25 cellular contexts compared by ENCODE assay signal in genomic region chr10:116761883-116762282, GRCh38. TPM values are rescaled to one million over a fixed set of nuclear protein-coding genes. Genes with fewer than 3 reads are reported as not detected.
DNase-seq lines count a peak whose midpoint lies in the region; ATAC-seq, FAIRE-seq and TF ChIP-seq lines count a peak whose summit lies in the region.
"Had no signal": no experiment of that assay in that cellular context is flagged by ENCODE, and none has a peak within 500 bp of the region (broad histone marks: within the 10 kb centered on the region; RNA-seq: fewer than 3 reads in every experiment).

No MANE protein-coding gene starts in this region.

- H3K4me3 Mint-ChIP-seq in T-helper 17 cell, result no peak overlapping the region
- H3K4me3 Mint-ChIP-seq: CD4-positive, CD25-positive, alpha-beta regulatory T cell had no signal

- H3K36me3 Mint-ChIP-seq in T-helper 17 cell (ENCODE audit: low read depth), result peaks cover 2% of the 10 kb centered on the region
- H3K36me3 Mint-ChIP-seq: CD4-positive, CD25-positive, alpha-beta regulatory T cell had no signal

- H3K4me1 ChIP-seq in kidney (ENCODE audit: control insufficient read depth in 1 of 2, insufficient read depth in 1 of 2, low read depth in 1 of 2, low read length in 2 of 2) (peaks cover 4 to 10% of the 10 kb centered on the region in 2 donors), heart left ventricle (peaks cover 0 to 5% (median 1%) of the 10 kb centered on the region in 12 donors)
- H3K4me1 ChIP-seq: HAP-1 had no signal

- intact Hi-C loops in kidney (cut with DNase I) (no loop called here), heart left ventricle (cut with DNase I) (no loop called here)

- H3K27me3 ChIP-seq in heart left ventricle, result peaks cover 0 to 6% (median 0%) of the 10 kb centered on the region in 9 donors
- H3K27me3 ChIP-seq: MG63 had no signal

- ATAC-seq in heart left ventricle, result no peak
- ATAC-seq in T-helper 17 cell, result no peak
- ATAC-seq: A549, HepG2, K562 had no signal

- H3K27ac Mint-ChIP-seq in T-helper 17 cell, result no peak overlapping the region
- H3K27ac Mint-ChIP-seq: CD4-positive, CD25-positive, alpha-beta regulatory T cell had no signal

- no peaks in the 10 kb centered on the region for H3K36me3 ChIP-seq in kidney (ENCODE audit: control insufficient read depth in 1 of 2, insufficient read depth in 2 of 2, low read length in 2 of 2)
- no peaks in the 10 kb centered on the region for H3K36me3 ChIP-seq in heart left ventricle
- H3K36me3 ChIP-seq: HAP-1, MG63 had no signal

- FAIRE-seq in kidney (lab: Jason Lieb, UNC), result no peak
- FAIRE-seq: A549, HepG2, K562 had no signal

- peaks cover 0 to 4% of the 10 kb centered on the region in 2 donors for H3K9me3 ChIP-seq in kidney (ENCODE audit: control insufficient read depth in 1 of 2, low read length in 2 of 2)
- peaks cover 0 to 9% (median 0%) of the 10 kb centered on the region in 12 donors for H3K9me3 ChIP-seq in heart left ventricle
- no peaks in the 10 kb centered on the region for H3K9me3 ChIP-seq in T-helper 17 cell (ENCODE audit: control insufficient read depth, low read length, poor library complexity, severe bottlenecking)
- H3K9me3 ChIP-seq: HAP-1 had no signal

- H3K4me3 ChIP-seq in kidney (ENCODE audit: low read length in 2 of 2) (no peak overlapping the region), heart left ventricle (no peak overlapping the region)
- H3K4me3 ChIP-seq: A549, GM23248, HAP-1, K562, MG63 had no signal

- H3K27me3 Mint-ChIP-seq in T-helper 17 cell, result peaks cover 51% of the 10 kb centered on the region

- TF ChIP-seq POLR2A in heart left ventricle (IDR thresholded peaks at IDR 0.05), result no peak

- no peaks in the 10 kb centered on the region for H3K4me1 Mint-ChIP-seq in T-helper 17 cell
- H3K4me1 Mint-ChIP-seq: CD4-positive, CD25-positive, alpha-beta regulatory T cell had no signal

- WGBS in heart left ventricle, 4 donors, result 66 to 81% (median 78%) methylated on average over 5 of the region's 5 CpGs

- H3K9ac ChIP-seq in kidney (ENCODE audit: low read length in 2 of 2), result no peak overlapping the region
- H3K9ac ChIP-seq: GM23248 had no signal

- TF ChIP-seq CTCF in kidney (IDR thresholded peaks at IDR 0.05; ENCODE audit: borderline replicate concordance, extremely low read depth, insufficient read depth) (no peak), heart left ventricle (IDR thresholded peaks at IDR 0.05) (no peak)

- H3K27ac ChIP-seq in cingulate gyrus (ENCODE audit: low read depth, low read length), result peak overlapping the region; percentile 63
- H3K27ac ChIP-seq in kidney (ENCODE audit: low read depth in 2 of 2, low read length in 2 of 2), result no peak overlapping the region
- no peak overlapping the region for H3K27ac ChIP-seq in heart left ventricle
- H3K27ac ChIP-seq: A549, GM23248, HL-60 had no signal

- DNase-seq in kidney (peak; percentile 26), pons (ENCODE audit: low spot score) (peak; percentile 77), superior temporal gyrus (ENCODE audit: extremely low spot score) (peak; percentile 78), DMS79 (lab: John Stamatoyannopoulos, UW) (no peak), NCI-H526 (lab: John Stamatoyannopoulos, UW) (no peak), heart left ventricle (no peak), T-helper 17 cell (no peak)
- DNase-seq: CD4-positive, CD25-positive, alpha-beta regulatory T cell; DMS79 treated with DMSO at 0.1 percent for 48 hours; GM23248; MG63; NCI-H1417 treated with DMSO at 0.1 percent for 48 hours; NCI-H187; NCI-H2107; NCI-H2227 treated with DMSO at 0.1 percent for 48 hours; NCI-H510A treated with DMSO at 0.1 percent for 48 hours; NCI-H774; NK-92 treated with Interleukin-12 subunit alpha and Interleukin-12 subunit beta, amount 100 ng/mL, for 24 hours; SIG-M5 had no signal

RNA-seq across cellular contexts. Expression of gene HSPA12A, which starts 19.5 kb away (rescaled TPM):
- 33.5 TPM for total RNA-seq in kidney
- 18.9 TPM for polyA plus RNA-seq in kidney (ENCODE audit: insufficient read depth, low read depth, low replicate concordance)
- total RNA-seq in heart left ventricle, result 10 to 100 TPM; 11.0 to 17.0 (median 13.8) TPM
- polyA plus RNA-seq in heart left ventricle, result 1 to 10 TPM; 4.7 to 9.0 TPM
- under 1 TPM; 0.37 to 0.62 TPM for total RNA-seq in T-helper 17 cell

Comparison
In these comparisons a context has a peak if more than half of its experiments do, and no peak if none do; other contexts are left out.
1. DNase-seq: peak in kidney (single experiment), pons (single experiment) and superior temporal gyrus (single experiment); none in DMS79 (single experiment), NCI-H526 (0 of 2), heart left ventricle (0 of 5) and T-helper 17 cell (0 of 3).
2. RNA of gene HSPA12A, which starts 19.5 kb away (total RNA-seq): 33.5 TPM in kidney (single experiment) and 11.0 to 17.0 TPM in heart left ventricle; 0.37 to 0.62 TPM in T-helper 17 cell; every median in the first group is over 4 times any median in the second.